In the genomic region with DNA sequence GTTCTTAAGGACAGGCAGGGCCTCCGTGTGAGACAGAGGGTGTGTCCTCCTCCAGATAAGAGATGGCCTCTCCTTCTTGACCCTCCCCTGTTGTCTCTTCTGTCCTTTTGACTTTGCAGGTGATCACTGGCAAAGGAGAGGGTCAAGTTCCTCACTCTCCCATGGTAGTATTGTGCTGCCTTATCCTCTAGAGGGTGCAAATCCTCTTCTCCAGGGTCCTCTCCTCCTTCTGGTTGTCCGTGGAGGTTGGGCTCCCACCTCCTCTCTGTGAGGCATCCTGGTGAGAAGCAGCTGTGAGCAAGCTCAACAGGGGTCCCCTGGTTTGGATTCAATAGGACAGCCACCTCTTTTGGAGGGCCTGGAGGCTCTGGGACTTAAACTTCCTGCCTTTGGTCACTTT, we compare ENCODE assay signal across 8 cellular contexts. TPM values are rescaled to one million over a fixed set of nuclear protein-coding genes. Genes with fewer than 3 reads are reported as not detected.
DNase-seq lines count a peak whose midpoint lies in the region; ATAC-seq and TF ChIP-seq lines count a peak whose summit lies in the region.

No MANE protein-coding gene starts in this region.

- H3K9me2 ChIP-seq in GM23248 (ENCODE audit: insufficient read depth) = no peaks in the 10 kb centered on the region
- H3K9me2 ChIP-seq in SU-DHL-6 (replicated peaks; ENCODE audit: insufficient read depth, low read length) = no peaks in the 10 kb centered on the region
- H3K9me2 ChIP-seq in hepatocyte (replicated peaks; ENCODE audit: insufficient read depth) = no peaks in the 10 kb centered on the region

- H3K9me3 ChIP-seq in GM23248 (ENCODE audit: low read depth) = no peaks in the 10 kb centered on the region
- H3K9me3 ChIP-seq in SU-DHL-6 (ENCODE audit: insufficient read depth, low read length) = no peaks in the 10 kb centered on the region
- peaks cover 3% of the 10 kb centered on the region for H3K9me3 ChIP-seq in hepatocyte (ENCODE audit: low read depth)

- H3K36me3 ChIP-seq in GM23248 (ENCODE audit: low read depth) = no peaks in the 10 kb centered on the region
- H3K36me3 ChIP-seq in SU-DHL-6 (ENCODE audit: low read length) = no peaks in the 10 kb centered on the region
- no peaks in the 10 kb centered on the region for H3K36me3 ChIP-seq in hepatocyte (replicated peaks; ENCODE audit: insufficient read depth, low read depth)

- H4K20me1 ChIP-seq in GM23248 (ENCODE audit: insufficient read depth) = no peaks in the 10 kb centered on the region
- H4K20me1 ChIP-seq in SU-DHL-6 (ENCODE audit: low read depth, low read length) = no peaks in the 10 kb centered on the region
- no peaks in the 10 kb centered on the region for H4K20me1 ChIP-seq in hepatocyte (ENCODE audit: insufficient read depth, poor library complexity, severe bottlenecking)

- H2AFZ ChIP-seq in GM23248 = no peak overlapping the region
- H2AFZ ChIP-seq in SU-DHL-6 (ENCODE audit: low read depth, low read length, severe bottlenecking) = no peak overlapping the region
- H2AFZ ChIP-seq in hepatocyte = no peak overlapping the region

- H3K4me2 ChIP-seq in GM23248 (ENCODE audit: unreplicated experiment) (no peak overlapping the region), SU-DHL-6 (ENCODE audit: low read depth, low read length, poor library complexity, severe bottlenecking) (no peak overlapping the region), hepatocyte (no peak overlapping the region)

- no peak overlapping the region for H3K27ac ChIP-seq in GM23248
- no peak overlapping the region for H3K27ac ChIP-seq in SU-DHL-6 (ENCODE audit: low read depth, low read length)
- H3K27ac ChIP-seq in hepatocyte = no peak overlapping the region

- no peaks in the 10 kb centered on the region for H3K27me3 ChIP-seq in GM23248 (replicated peaks; ENCODE audit: insufficient read depth)
- H3K27me3 ChIP-seq in SU-DHL-6 (ENCODE audit: low read length) = no peaks in the 10 kb centered on the region
- no peaks in the 10 kb centered on the region for H3K27me3 ChIP-seq in hepatocyte

- WGBS in GM23248 (ENCODE audit: low coverage in 1 of 2, low lambda C conversion rate in 2 of 2, missing lambda C conversion rate in 2 of 2), 2 experiments = 0% methylated on average over 2 of the region's 2 CpGs
- WGBS in hepatocyte (ENCODE audit: low lambda C conversion rate, missing lambda C conversion rate) = 8% methylated on average over 2 of the region's 2 CpGs

- no peaks in the 10 kb centered on the region for H3K4me1 ChIP-seq in GM23248 (ENCODE audit: insufficient read depth)
- H3K4me1 ChIP-seq in hepatocyte (ENCODE audit: insufficient read depth) = no peaks in the 10 kb centered on the region

- H3K79me2 ChIP-seq in GM23248 (ENCODE audit: insufficient read depth) (no peaks in the 10 kb centered on the region), SU-DHL-6 (ENCODE audit: insufficient read depth, low read length) (no peaks in the 10 kb centered on the region), hepatocyte (no peaks in the 10 kb centered on the region)

- in situ Hi-C loops in GM23248 (cut with MboI) = no loop called here

- H3K9ac ChIP-seq in GM23248 (no peak overlapping the region), SU-DHL-6 (ENCODE audit: low read length) (no peak overlapping the region)

- no peaks in the 10 kb centered on the region for H3F3A ChIP-seq in GM23248 (ENCODE audit: insufficient read depth)
- H3F3A ChIP-seq in SU-DHL-6 (ENCODE audit: insufficient read depth) = no peaks in the 10 kb centered on the region

- DNase-seq in CD1c-positive myeloid dendritic cell (ENCODE audit: extremely low spot score) (peak; percentile 3), GM23248 (peak; percentile 18), hepatocyte (ENCODE audit: low spot score) (peak; percentile 17), DMS153 (lab: John Stamatoyannopoulos, UW) (no peak), SKM-1 treated with dmso at 0.1 percent for 144 hours (lab: John Stamatoyannopoulos, UW; ENCODE audit: unreplicated experiment) (no peak), NCI-H2227 (lab: John Stamatoyannopoulos, UW; ENCODE audit: unreplicated experiment) (no peak)

- ATAC-seq in HG02970 (IDR thresholded peaks at IDR 0.05; ENCODE audit: low FRiP score, unreplicated experiment) = no peak

- TF ChIP-seq CTCF in SU-DHL-6 (IDR thresholded peaks at IDR 0.05; ENCODE audit: insufficient read depth, low read length, poor library complexity, severe bottlenecking) (peak; percentile 14), hepatocyte (IDR thresholded peaks at IDR 0.05; ENCODE audit: poor library complexity) (peak; percentile 19)

- no peak overlapping the region for H3K4me3 ChIP-seq in GM23248
- H3K4me3 ChIP-seq in SU-DHL-6 (ENCODE audit: insufficient read depth, low read length, poor library complexity, severe bottlenecking) = no peak overlapping the region
- H3K4me3 ChIP-seq in hepatocyte = no peak overlapping the region

RNA-seq across cellular contexts. Expression of a gene that starts 44.8 kb away (rescaled TPM):
- total RNA-seq in GM23248 (2014; rRNA removed; shearing (Covaris generic)) = 1.0 and 1.6 TPM in 2 replicates
- polyA plus RNA-seq in GM23248 (2016; fragmentation: Nextera tagmentation; extraction: Ambion mirVana) (2.6 TPM in 2 replicates), hepatocyte (2.7 and 3.4 TPM in 2 replicates)
- total RNA-seq in hepatocyte = 3.3 and 5.0 TPM in 2 replicates

RNA-seq across cellular contexts. Expression of a gene that starts 47.8 kb away (rescaled TPM):
- total RNA-seq in GM23248 (2014; rRNA removed; shearing (Covaris generic)) = not detected in 2 replicates
- polyA plus RNA-seq in GM23248 (2016; fragmentation: Nextera tagmentation; extraction: Ambion mirVana) (not detected in 2 replicates), hepatocyte (not detected in 2 replicates)
- total RNA-seq in hepatocyte = not detected in 2 replicates

Comparison
In these comparisons a context has a peak if more than half of its experiments do, and no peak if none do; other contexts are left out.
1. DNase-seq: peak in CD1c-positive myeloid dendritic cell (single experiment), GM23248 (single experiment) and hepatocyte (single experiment); none in DMS153 (single experiment), SKM-1 treated with dmso at 0.1 percent for 144 hours (single experiment) and NCI-H2227 (single experiment).